14 cellular contexts compared by ENCODE assay signal in the genomic region with DNA sequence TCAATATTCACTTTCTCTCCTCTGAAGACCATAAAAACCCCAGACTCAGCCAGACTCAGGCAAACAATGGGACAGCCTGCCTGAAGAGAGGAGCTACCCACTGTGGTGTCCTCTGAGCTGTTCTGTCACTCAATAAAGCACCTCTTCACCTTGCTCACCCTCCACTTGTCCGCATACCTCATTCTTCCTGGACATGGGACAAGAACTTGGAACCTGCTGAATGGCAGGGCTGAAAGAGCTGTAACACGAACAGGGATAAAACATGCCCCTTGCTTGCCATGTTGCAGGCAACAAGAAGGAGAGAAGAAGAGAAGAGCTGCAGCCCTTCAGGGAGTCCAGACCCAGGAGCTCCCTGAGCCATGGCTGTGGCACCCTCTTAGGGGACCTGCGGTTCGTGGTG.
DNase-seq lines count a peak whose midpoint lies in the region; ATAC-seq lines count a peak whose summit lies in the region.
"Had no signal": no experiment of that assay in that cellular context is flagged by ENCODE, and none has a peak within 500 bp of the region (broad histone marks: within the 10 kb centered on the region; RNA-seq: fewer than 3 reads in every experiment).

No MANE protein-coding gene starts in this region.

- no peak overlapping the region for H3K27ac Mint-ChIP-seq in stimulated activated effector memory CD8-positive, alpha-beta T cell treated with anti-CD3 and anti-CD28 coated beads, Interleukin-12 subunit alpha, Interleukin-12 subunit beta, amount 100 ng/mL, for 72 hours
- H3K27ac Mint-ChIP-seq in stimulated activated memory B cell treated with anti-CD40 and anti-IgM and Interleukin-4, amounts not matched to agents 10 μg/mL and 1 μg/mL and 100 μg/mL, for 72 hours = no peak overlapping the region
- H3K27ac Mint-ChIP-seq: B cell; CD4-positive, CD25-positive, alpha-beta regulatory T cell; CD8-positive, alpha-beta T cell; GM23338 had no signal

- peaks cover 16% of the 10 kb centered on the region for H3K27me3 Mint-ChIP-seq in stimulated activated memory B cell treated with anti-CD40 and anti-IgM and Interleukin-4, amounts not matched to agents 10 μg/mL and 1 μg/mL and 100 μg/mL, for 72 hours
- H3K27me3 Mint-ChIP-seq: CD4-positive, CD25-positive, alpha-beta regulatory T cell had no signal

- ATAC-seq in stimulated activated effector memory CD8-positive, alpha-beta T cell treated with anti-CD3 and anti-CD28 coated beads, Interleukin-12 subunit alpha, Interleukin-12 subunit beta, amount 100 ng/mL, for 72 hours = peak; percentile 30
- ATAC-seq in stimulated activated memory B cell treated with anti-CD40 and anti-IgM and Interleukin-4, amounts not matched to agents 10 μg/mL and 1 μg/mL and 100 μg/mL, for 72 hours = no peak
- ATAC-seq: CD8-positive, alpha-beta T cell; GM12878; GM23338 had no signal

- peaks cover 10% of the 10 kb centered on the region for H3K9me3 Mint-ChIP-seq in stimulated activated effector memory CD8-positive, alpha-beta T cell treated with anti-CD3 and anti-CD28 coated beads, Interleukin-12 subunit alpha, Interleukin-12 subunit beta, amount 100 ng/mL, for 72 hours
- peaks cover 7% of the 10 kb centered on the region for H3K9me3 Mint-ChIP-seq in stimulated activated memory B cell treated with anti-CD40 and anti-IgM and Interleukin-4, amounts not matched to agents 10 μg/mL and 1 μg/mL and 100 μg/mL, for 72 hours
- H3K9me3 Mint-ChIP-seq: CD8-positive, alpha-beta T cell had no signal

- no peak overlapping the region for H3K4me3 Mint-ChIP-seq in stimulated activated effector memory CD8-positive, alpha-beta T cell treated with anti-CD3 and anti-CD28 coated beads, Interleukin-12 subunit alpha, Interleukin-12 subunit beta, amount 100 ng/mL, for 72 hours
- H3K4me3 Mint-ChIP-seq in stimulated activated memory B cell treated with anti-CD40 and anti-IgM and Interleukin-4, amounts not matched to agents 10 μg/mL and 1 μg/mL and 100 μg/mL, for 72 hours = no peak overlapping the region
- H3K4me3 Mint-ChIP-seq: B cell; CD4-positive, CD25-positive, alpha-beta regulatory T cell; CD8-positive, alpha-beta T cell; GM23338 had no signal

- peak; percentile 4 for DNase-seq in DMS53 (lab: John Stamatoyannopoulos, UW)
- DNase-seq in DMS53 treated with DMSO at 0.1 percent for 48 hours (lab: John Stamatoyannopoulos, UW; ENCODE audit: unreplicated experiment) = no peak
- DNase-seq in islet precursor cell = peak; percentile 71
- DNase-seq in stimulated activated effector memory CD8-positive, alpha-beta T cell treated with anti-CD3 and anti-CD28 coated beads, Interleukin-12 subunit alpha, Interleukin-12 subunit beta, amount 100 ng/mL, for 72 hours (ENCODE audit: low spot score in 2 of 2) = no peak
- no peak for DNase-seq in activated T-cell treated with anti-CD3 and anti-CD28 coated beads, Interleukin-2, amount 50 U/mL, for 1 hour
- DNase-seq: CD4-positive, CD25-positive, alpha-beta regulatory T cell; CD8-positive, alpha-beta T cell; DMS 273 treated with DMSO at 0.1 percent for 48 hours; EL; GDM1 had no signal

- no peaks in the 10 kb centered on the region for H3K36me3 Mint-ChIP-seq in stimulated activated effector memory CD8-positive, alpha-beta T cell treated with anti-CD3 and anti-CD28 coated beads, Interleukin-12 subunit alpha, Interleukin-12 subunit beta, amount 100 ng/mL, for 72 hours
- H3K36me3 Mint-ChIP-seq in stimulated activated memory B cell treated with anti-CD40 and anti-IgM and Interleukin-4, amounts not matched to agents 10 μg/mL and 1 μg/mL and 100 μg/mL, for 72 hours = no peaks in the 10 kb centered on the region
- H3K36me3 Mint-ChIP-seq: CD4-positive, CD25-positive, alpha-beta regulatory T cell; CD8-positive, alpha-beta T cell had no signal

- no peaks in the 10 kb centered on the region for H3K4me1 Mint-ChIP-seq in stimulated activated effector memory CD8-positive, alpha-beta T cell treated with anti-CD3 and anti-CD28 coated beads, Interleukin-12 subunit alpha, Interleukin-12 subunit beta, amount 100 ng/mL, for 72 hours
- H3K4me1 Mint-ChIP-seq in stimulated activated memory B cell treated with anti-CD40 and anti-IgM and Interleukin-4, amounts not matched to agents 10 μg/mL and 1 μg/mL and 100 μg/mL, for 72 hours = no peaks in the 10 kb centered on the region
- H3K4me1 Mint-ChIP-seq: B cell; CD4-positive, CD25-positive, alpha-beta regulatory T cell had no signal

Comparison
In these comparisons a context has a peak if more than half of its experiments do, and no peak if none do; other contexts are left out.
1. DNase-seq: peak in DMS53 (single experiment) and islet precursor cell (single experiment); none in DMS53 treated with DMSO at 0.1 percent for 48 hours (single experiment), stimulated activated effector memory CD8-positive, alpha-beta T cell treated with anti-CD3 and anti-CD28 coated beads, Interleukin-12 subunit alpha, Interleukin-12 subunit beta, amount 100 ng/mL, for 72 hours (0 of 2) and activated T-cell treated with anti-CD3 and anti-CD28 coated beads, Interleukin-2, amount 50 U/mL, for 1 hour (single experiment).